11 cellular contexts compared by ENCODE assay signal in genomic region chr14:48113713-48114112, GRCh38.
"Had no signal": no experiment of that assay in that cellular context is flagged by ENCODE, and none has a peak within 500 bp of the region (broad histone marks: within the 10 kb centered on the region; RNA-seq: fewer than 3 reads in every experiment).

No MANE protein-coding gene starts in this region.

- H3K27ac ChIP-seq: GM23248 had no signal

- H3K4me1 Mint-ChIP-seq: GM23338, H9 had no signal

- FAIRE-seq: H1, H54 had no signal

- DNase-seq: GM23248, GOT3, H7, H9, HCEC 1CT, HFFc6 had no signal

- H3K9ac ChIP-seq: GM23248 had no signal

- H3K9me3 Mint-ChIP-seq: GM23338, H9 had no signal

- H3K4me2 ChIP-seq: GM23338 had no signal

- H3K4me1 ChIP-seq: HAP-1 had no signal

- H3K4me3 Mint-ChIP-seq: GM23338, H9, HFFc6 had no signal

- H3K9me3 ChIP-seq: HAP-1 had no signal

- H3K27ac Mint-ChIP-seq: GM23338, H9, HFFc6 had no signal

- ATAC-seq: GM23338, HCT116 had no signal

- H2AFZ ChIP-seq: GM23248, GM23338 had no signal

- H3K36me3 ChIP-seq: HAP-1 had no signal

- H3K4me3 ChIP-seq: GM23248, GM23338, HAP-1 had no signal
